29 cellular contexts compared by ENCODE assay signal in the genomic region with DNA sequence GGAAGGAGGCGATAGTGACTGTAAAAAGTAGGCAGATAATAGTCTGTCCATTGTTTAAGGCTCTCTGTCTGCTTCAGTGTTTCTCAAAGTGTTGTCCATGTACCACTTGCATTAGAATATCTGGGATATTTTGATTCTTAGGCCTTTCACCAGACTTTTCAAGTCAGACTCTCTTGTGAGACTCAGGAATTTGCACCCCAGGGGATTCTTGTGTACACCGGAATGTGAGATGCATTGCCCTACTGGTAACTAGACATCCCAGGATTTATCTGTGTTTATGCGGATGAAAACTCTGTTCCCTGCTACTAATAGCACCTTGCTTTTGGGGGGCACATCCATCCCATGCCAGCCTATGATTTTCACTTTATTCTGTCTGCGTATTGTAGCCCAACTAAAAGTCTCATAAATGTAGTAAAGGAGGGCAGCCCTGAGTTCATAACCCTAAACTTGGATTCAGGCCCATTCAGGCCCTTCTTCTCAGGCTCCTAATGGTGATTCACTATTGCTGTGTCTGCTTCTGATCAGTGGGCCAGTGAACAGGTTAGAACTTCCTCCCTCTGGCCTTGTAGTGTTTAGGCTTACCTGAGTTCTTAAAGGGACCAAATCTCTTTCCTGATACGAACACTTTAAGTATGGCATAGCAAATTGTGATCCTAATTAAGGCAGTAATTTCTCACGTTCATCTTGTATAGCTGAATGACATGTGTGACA.
DNase-seq lines count a peak whose midpoint lies in the region; ATAC-seq and TF ChIP-seq lines count a peak whose summit lies in the region.
"Had no signal": no experiment of that assay in that cellular context is flagged by ENCODE, and none has a peak within 500 bp of the region (broad histone marks: within the 10 kb centered on the region; RNA-seq: fewer than 3 reads in every experiment).

No MANE protein-coding gene starts in this region.

- H3K4me3 ChIP-seq in MM.1S (ENCODE audit: low read length), result no peak overlapping the region
- H3K4me3 ChIP-seq: BLaER1, colonic mucosa, esophagus squamous epithelium, gastroesophageal sphincter, hepatocyte, Peyer's patch, SJCRH30, thyroid gland had no signal

- H3K4me2 ChIP-seq in MM.1S (ENCODE audit: low read depth, low read length), result peak overlapping the region; percentile 33; the same call in 1 of the 2 replicates
- H3K4me2 ChIP-seq: BLaER1, hepatocyte had no signal

- H3K9me2 ChIP-seq in MM.1S (replicated peaks; ENCODE audit: insufficient read depth, low read length), result no peaks in the 10 kb centered on the region

- no peak overlapping the region for H2AFZ ChIP-seq in MM.1S (ENCODE audit: low read length)
- H2AFZ ChIP-seq: hepatocyte had no signal

- H4K20me1 ChIP-seq in MM.1S (ENCODE audit: insufficient read depth, low read length), result no peaks in the 10 kb centered on the region
- H4K20me1 ChIP-seq: BLaER1 had no signal

- H3K27me3 ChIP-seq in MM.1S (replicated peaks; ENCODE audit: insufficient read depth, low read length), result no peaks in the 10 kb centered on the region
- no peaks in the 10 kb centered on the region for H3K27me3 ChIP-seq in foreskin keratinocyte
- H3K27me3 ChIP-seq: BLaER1, colonic mucosa, esophagus squamous epithelium, gastroesophageal sphincter, hepatocyte, Peyer's patch, SJCRH30, thyroid gland had no signal

- no peaks in the 10 kb centered on the region for H3F3A ChIP-seq in MM.1S (ENCODE audit: insufficient read depth, low read length)

- ATAC-seq in foreskin keratinocyte, result peak; percentile 47
- ATAC-seq: effector memory CD8-positive, alpha-beta T cell; gastroesophageal sphincter; naive thymus-derived CD8-positive, alpha-beta T cell had no signal

- no peak for TF ChIP-seq CTCF in MM.1S (IDR thresholded peaks at IDR 0.05; ENCODE audit: low read length)
- no peak for TF ChIP-seq CTCF in foreskin keratinocyte (conservative IDR thresholded peaks at IDR 0.05)

- peak; percentile 9 for DNase-seq in EL
- no peak for DNase-seq in MM.1S
- DNase-seq in foreskin keratinocyte, result no peak
- DNase-seq in renal cortical epithelial cell (ENCODE audit: low read depth), result peak; percentile 33
- no peak for DNase-seq in NCI-H345 (lab: John Stamatoyannopoulos, UW)
- no peak for DNase-seq in HuH-7 (ENCODE audit: low spot score)
- no peak for DNase-seq in cortex of kidney (lab: John Stamatoyannopoulos, UW)
- DNase-seq: ACHN; activated CD4-positive, alpha-beta memory T cell treated with anti-CD3 and anti-CD28 coated beads for 36 hours; activated CD8-positive, alpha-beta memory T cell treated with anti-CD3 and anti-CD28 coated beads, Interleukin-2, amount 50 U/mL, for 4 hours; anterior cingulate cortex; colonic mucosa; COR-L47; DMS79 treated with DMSO at 0.1 percent for 48 hours; effector memory CD8-positive, alpha-beta T cell; esophagus squamous epithelium; IMR-90; midbrain; naive thymus-derived CD8-positive, alpha-beta T cell; NCI-H1092 treated with DMSO at 0.1 percent for 48 hours; NCI-H1930; NCI-H526 treated with DMSO at 0.1 percent for 48 hours; Peyer's patch; SJCRH30; stimulated activated CD8-positive, alpha-beta memory T cell treated with anti-CD3 and anti-CD28 coated beads, Interleukin-4, amount 100 ng/mL, for 48 hours; thyroid gland had no signal

- no peak overlapping the region for H3K9ac ChIP-seq in MM.1S (ENCODE audit: low read length)
- H3K9ac ChIP-seq: BLaER1 had no signal

- no peaks in the 10 kb centered on the region for H3K9me3 ChIP-seq in MM.1S (replicated peaks; ENCODE audit: insufficient read depth, low read length)
- H3K9me3 ChIP-seq: BLaER1, colonic mucosa, esophagus squamous epithelium, gastroesophageal sphincter, Peyer's patch, SJCRH30, thyroid gland had no signal

- H3K79me2 ChIP-seq in MM.1S (ENCODE audit: low read length), result no peaks in the 10 kb centered on the region
- H3K79me2 ChIP-seq: hepatocyte had no signal

- peaks cover 13% of the 10 kb centered on the region; the same call in 1 of the 2 replicates for H3K4me1 ChIP-seq in MM.1S (ENCODE audit: low read length)
- H3K4me1 ChIP-seq in foreskin keratinocyte, result no peaks in the 10 kb centered on the region
- H3K4me1 ChIP-seq: BLaER1, colonic mucosa, esophagus squamous epithelium, Peyer's patch, SJCRH30 had no signal

- no peaks in the 10 kb centered on the region for H3K36me3 ChIP-seq in MM.1S (replicated peaks; ENCODE audit: insufficient read depth, low read length)
- H3K36me3 ChIP-seq: BLaER1, colonic mucosa, esophagus squamous epithelium, Peyer's patch, SJCRH30, thyroid gland had no signal

- peak overlapping the region; percentile 42; the same call in 1 of the 2 replicates for H3K27ac ChIP-seq in MM.1S (ENCODE audit: low read length)
- H3K27ac ChIP-seq in foreskin keratinocyte, result no peak overlapping the region
- H3K27ac ChIP-seq: BLaER1, colonic mucosa, esophagus squamous epithelium, gastroesophageal sphincter, hepatocyte, Peyer's patch, SJCRH30, thyroid gland had no signal

Comparison
In these comparisons a context has a peak if more than half of its experiments do, and no peak if none do; other contexts are left out.
1. DNase-seq: peak in EL (single experiment) and renal cortical epithelial cell (single experiment); none in MM.1S (single experiment), foreskin keratinocyte (0 of 2), NCI-H345 (single experiment), HuH-7 (single experiment) and cortex of kidney (single experiment).